Comparison of ENCODE assay signal across 14 cellular contexts in genomic region chr20:48818031-48818370, GRCh38. TPM values are rescaled to one million over a fixed set of nuclear protein-coding genes. Genes with fewer than 3 reads are reported as not detected.
A peak's percentile ranks its signal among the peaks of the same experiment; 100 is the strongest.
DNase-seq lines count a peak whose midpoint lies in the region; ATAC-seq, FAIRE-seq and TF ChIP-seq lines count a peak whose summit lies in the region.
"Had no signal": no experiment of that assay in that cellular context is flagged by ENCODE, and none has a peak within 500 bp of the region (broad histone marks: within the 10 kb centered on the region; RNA-seq: fewer than 3 reads in every experiment).

No MANE protein-coding gene starts in this region.

- H3K36me3 ChIP-seq in A673 (ENCODE audit: insufficient read depth, low read length, poor library complexity, severe bottlenecking): peaks cover 61% of the 10 kb centered on the region
- peaks cover 4% of the 10 kb centered on the region for H3K36me3 ChIP-seq in CD4-positive, alpha-beta memory T cell (ENCODE audit: insufficient read depth, low read length)
- peaks cover 0 to 12% of the 10 kb centered on the region in 2 experiments for H3K36me3 ChIP-seq in endothelial cell of umbilical vein (ENCODE audit: control insufficient read depth in 2 of 2, extremely low read depth in 1 of 2, insufficient read depth in 2 of 2, low read length in 2 of 2)

- H4K20me1 ChIP-seq in endothelial cell of umbilical vein (replicated peaks; ENCODE audit: control insufficient read depth, extremely low read depth, insufficient read depth, low read length): no peaks in the 10 kb centered on the region

- dilution Hi-C loops in endothelial cell of umbilical vein (cut with MboI; ENCODE audit: extremely low pct_ligation_motif_present, low sequenced_read_pairs): no loop called here

- no peak overlapping the region for H2AFZ ChIP-seq in endothelial cell of umbilical vein (ENCODE audit: low read depth, low read length)

- TF ChIP-seq CTCF in A673 (conservative IDR thresholded peaks at IDR 0.05; ENCODE audit: low read depth, low read length): no peak
- TF ChIP-seq CTCF in activated B cell treated with CpG ODN at 0.5 μM for 24 hours (IDR thresholded peaks at IDR 0.05): no peak
- TF ChIP-seq CTCF in endothelial cell of umbilical vein (IDR thresholded peaks at IDR 0.05; ENCODE audit: extremely low read depth in 1 of 2, insufficient read depth in 1 of 2, low read depth in 1 of 2, low read length in 2 of 2): no peak

- BruUV-seq in A673 (replicated peaks; lab: Mats Ljungman, UMichigan): no TSS peak
- BruUV-seq in endothelial cell of umbilical vein (replicated peaks; lab: Mats Ljungman, UMichigan): no TSS peak

- H3K27me3 ChIP-seq in A673 (replicated peaks; ENCODE audit: insufficient read depth, low read depth, low read length, poor library complexity) (no peaks in the 10 kb centered on the region), endothelial cell of umbilical vein (ENCODE audit: control insufficient read depth in 2 of 2, insufficient read depth in 2 of 2, low read length in 2 of 2) (no peaks in the 10 kb centered on the region)
- no peaks in the 10 kb centered on the region for H3K27me3 ChIP-seq in CD4-positive, alpha-beta memory T cell (ENCODE audit: insufficient read depth, low read length)

- ATAC-seq in activated B cell treated with CpG ODN at 0.5 μM for 24 hours (ENCODE audit: low read depth) (no peak), HG03378 (IDR thresholded peaks at IDR 0.05; ENCODE audit: unreplicated experiment) (no peak)
- ATAC-seq in activated CD4-positive, CD25-positive, alpha-beta regulatory T cell treated with anti-CD3 and anti-CD28 coated beads, Interleukin-2, amount 50 U/mL, for 24 hours: no peak
- ATAC-seq: left lobe of liver had no signal

- no peak for FAIRE-seq in endothelial cell of umbilical vein (lab: Jason Lieb, UNC)
- FAIRE-seq: bronchial epithelial cell had no signal

- H3K9ac ChIP-seq in endothelial cell of umbilical vein (replicated peaks; ENCODE audit: extremely low read depth, insufficient read depth, low read length): peak overlapping the region; percentile 2

- intact Hi-C loops in A673 (cut with micrococcal nuclease; ENCODE audit: unreplicated experiment) (no loop called here), activated B cell treated with CpG ODN at 0.5 μM for 24 hours (cut with micrococcal nuclease) (no loop called here), endothelial cell of umbilical vein (cut with micrococcal nuclease) (no loop called here)
- intact Hi-C loops in CD4-positive, alpha-beta memory T cell (cut with micrococcal nuclease): loop anchor here (1.0 kb wide), 1 partner anchor 58 kb away; no protein-coding TSS in a partner anchor

- no peaks in the 10 kb centered on the region for H3K27me3 Mint-ChIP-seq in CD4-positive, alpha-beta memory T cell
- H3K27me3 Mint-ChIP-seq in activated B cell treated with CpG ODN at 0.5 μM for 24 hours: no peaks in the 10 kb centered on the region

- H3K4me3 ChIP-seq in A673 (ENCODE audit: low read depth, low read length, poor library complexity, severe bottlenecking): no peak overlapping the region
- H3K4me3 ChIP-seq in CD4-positive, alpha-beta memory T cell (ENCODE audit: low read length in 2 of 2): peak overlapping the region; percentile 37 to 57
- H3K4me3 ChIP-seq in endothelial cell of umbilical vein (replicated peaks in 1 of 3; ENCODE audit: insufficient read depth in 1 of 3, low read depth in 1 of 3, low read length in 3 of 3): no peak overlapping the region

- POLR2A ChIA-PET in A673 (lab: Charles Lee; ENCODE audit: low non-redundant PET) (interaction anchor here (0.6 to 0.7 kb wide), 2 partner anchors 89 to 171 kb away, joined by 3 to 4 read pairs; no protein-coding TSS in a partner anchor), activated B cell treated with CpG ODN at 0.5 μM for 24 hours (lab: Charles Lee) (interaction anchor here (1.0 to 2.3 kb wide), 8 partner anchors 10 to 105 kb away, joined by 3 to 25 read pairs (median 4); partner anchors contain the start of gene PREX1), endothelial cell of umbilical vein (lab: Charles Lee) (interaction anchor here (0.6 kb wide), 1 partner anchor 11 kb away, joined by 6 read pairs; no protein-coding TSS in a partner anchor)
- POLR2A ChIA-PET in CD4-positive, alpha-beta memory T cell (lab: Charles Lee; ENCODE audit: partially characterized antibody): interaction anchor here (0.6 to 3.0 kb wide), 22 partner anchors 10 to 160 kb away, joined by 3 to 65 read pairs (median 4); partner anchors contain the start of gene PREX1

- no peak for DNase-seq in A673 (ENCODE audit: low spot score)
- DNase-seq in CD4-positive, alpha-beta memory T cell: no peak
- DNase-seq in activated B cell treated with CpG ODN at 0.5 μM for 24 hours: no peak
- DNase-seq in endothelial cell of umbilical vein (ENCODE audit: low read depth, low spot score): no peak
- DNase-seq in DMS79 (lab: John Stamatoyannopoulos, UW): no peak
- DNase-seq in mesenteric fat pad (ENCODE audit: low spot score): no peak
- DNase-seq: activated naive CD4-positive, alpha-beta T cell treated with Interleukin-2 at 50 U/mL for 16 hours; DMS53; NCI-H187 treated with DMSO at 0.1 percent for 48 hours; SHP77 treated with DMSO at 0.1 percent for 48 hours had no signal

- H3K36me3 Mint-ChIP-seq in CD4-positive, alpha-beta memory T cell: peaks cover 6 to 25% of the 10 kb centered on the region in 2 donors
- H3K36me3 Mint-ChIP-seq in activated B cell treated with CpG ODN at 0.5 μM for 24 hours (ENCODE audit: low read depth): peaks cover 28% of the 10 kb centered on the region

- peaks cover 0 to 72% (median 30%) of the 10 kb centered on the region in 4 donors for H3K4me1 Mint-ChIP-seq in CD4-positive, alpha-beta memory T cell
- no peaks in the 10 kb centered on the region for H3K4me1 Mint-ChIP-seq in activated B cell treated with CpG ODN at 0.5 μM for 24 hours

- H3K9me3 Mint-ChIP-seq in CD4-positive, alpha-beta memory T cell: no peaks in the 10 kb centered on the region
- no peaks in the 10 kb centered on the region for H3K9me3 Mint-ChIP-seq in activated B cell treated with CpG ODN at 0.5 μM for 24 hours

- peak overlapping the region; percentile 84 to 99 (median 95) for H3K4me3 Mint-ChIP-seq in CD4-positive, alpha-beta memory T cell
- peak overlapping the region; percentile 63 for H3K4me3 Mint-ChIP-seq in activated B cell treated with CpG ODN at 0.5 μM for 24 hours

- H3K4me1 ChIP-seq in A673 (ENCODE audit: insufficient read depth, low read length, poor library complexity, severe bottlenecking) (peaks cover 72% of the 10 kb centered on the region), endothelial cell of umbilical vein (ENCODE audit: control insufficient read depth, extremely low read depth, insufficient read depth, low read length) (peaks cover 36% of the 10 kb centered on the region)
- H3K4me1 ChIP-seq in CD4-positive, alpha-beta memory T cell (ENCODE audit: insufficient read depth, low read length): peaks cover 99% of the 10 kb centered on the region

- no peak overlapping the region for H3K4me2 ChIP-seq in endothelial cell of umbilical vein (ENCODE audit: insufficient read depth, low read length)

- CTCF ChIA-PET in A673 (lab: Charles Lee) (no interaction called here), activated B cell treated with CpG ODN at 0.5 μM for 24 hours (lab: Charles Lee) (no interaction called here), endothelial cell of umbilical vein (lab: Charles Lee) (interaction anchor here (1.1 to 1.8 kb wide), 4 partner anchors 18 to 160 kb away, joined by 3 to 8 read pairs (median 4); no protein-coding TSS in a partner anchor)
- CTCF ChIA-PET in CD4-positive, alpha-beta memory T cell (lab: Charles Lee; ENCODE audit: partially characterized antibody): interaction anchor here (1.1 to 1.3 kb wide), 2 partner anchors 11 to 101 kb away, joined by 3 read pairs; no protein-coding TSS in a partner anchor

- no peak for TF ChIP-seq POLR2A in endothelial cell of umbilical vein (IDR thresholded peaks at IDR 0.05; ENCODE audit: low read depth, low read length)

- peak overlapping the region in 2 of 7 donors; percentile 97 to 98 for H3K27ac Mint-ChIP-seq in CD4-positive, alpha-beta memory T cell
- H3K27ac Mint-ChIP-seq in activated B cell treated with CpG ODN at 0.5 μM for 24 hours: peak overlapping the region; percentile 89

- H3K9me3 ChIP-seq in A673 (ENCODE audit: low read depth, low read length, poor library complexity, severe bottlenecking): no peaks in the 10 kb centered on the region
- no peaks in the 10 kb centered on the region for H3K9me3 ChIP-seq in CD4-positive, alpha-beta memory T cell (ENCODE audit: control insufficient read depth in 1 of 2, low read length in 2 of 2)
- no peaks in the 10 kb centered on the region for H3K9me3 ChIP-seq in endothelial cell of umbilical vein (replicated peaks; ENCODE audit: control insufficient read depth, insufficient read depth, low read length)

- no peaks in the 10 kb centered on the region for H3K9me1 ChIP-seq in endothelial cell of umbilical vein (replicated peaks; ENCODE audit: control insufficient read depth, extremely low read depth, insufficient read depth, low read length)

- peaks cover 99% of the 10 kb centered on the region for H3K79me2 ChIP-seq in endothelial cell of umbilical vein (ENCODE audit: control insufficient read depth, insufficient read depth, low read length)

- peak overlapping the region; percentile 35 for H3K27ac ChIP-seq in A673 (ENCODE audit: low read depth, low read length, poor library complexity, severe bottlenecking)
- H3K27ac ChIP-seq in CD4-positive, alpha-beta memory T cell (ENCODE audit: low read depth, low read length): peak overlapping the region; percentile 75
- peak overlapping the region; percentile 40 for H3K27ac ChIP-seq in endothelial cell of umbilical vein (ENCODE audit: insufficient read depth, low read depth, low read length)

TF ChIP-seq in endothelial cell of umbilical vein, 7 proteins besides CTCF, POLR2A, EP300 and RAD21 (continues in another document):
- TF ChIP-seq POLR2AphosphoS5 (IDR thresholded peaks at IDR 0.05; ENCODE audit: insufficient read depth, low read depth, low read length): no peak
- no peak for TF ChIP-seq FOS (IDR thresholded peaks at IDR 0.05; ENCODE audit: borderline replicate concordance, insufficient read depth, low read length)
- no peak for TF ChIP-seq GATA2 (IDR thresholded peaks at IDR 0.05; ENCODE audit: insufficient read depth, insufficient read length, low read depth, low read length)

RNA-seq across cellular contexts. Expression of gene PREX1, which starts 9.8 kb away (rescaled TPM):
- 145 and 174 TPM in 2 replicates for total RNA-seq in A673 (2021)
- 100 to 1,000 TPM; 164 to 165 TPM for total RNA-seq in CD4-positive, alpha-beta memory T cell
- 10 to 100 TPM; 10.6 to 79.6 TPM for polyA plus RNA-seq in CD4-positive, alpha-beta memory T cell
- total RNA-seq in activated B cell treated with CpG ODN at 0.5 μM for 24 hours: 65.0 and 71.4 TPM in 2 replicates
- total RNA-seq in endothelial cell of umbilical vein: 65.7 and 72.9 TPM in 2 replicates
- 51.3 and 53.6 TPM in 2 replicates for polyA plus RNA-seq in endothelial cell of umbilical vein
- 35.4 and 43.2 TPM in 2 replicates for polyA plus RNA-seq in endothelial cell of umbilical vein (2011; cell fraction: cytosol; rRNA removed)
- 86.0 and 95.1 TPM in 2 replicates for polyA plus RNA-seq in endothelial cell of umbilical vein (2011; cell fraction: nucleus; rRNA removed)
- polyA plus RNA-seq in endothelial cell of umbilical vein (2012): 54.7 and 68.3 TPM in 2 replicates
- 75.8 and 82.4 TPM in 2 replicates for polyA minus RNA-seq in endothelial cell of umbilical vein
- polyA minus RNA-seq in endothelial cell of umbilical vein (2011; cell fraction: cytosol; rRNA and poly(A)+ RNA removed): 10.0 TPM
- 69.8 and 84.1 TPM in 2 replicates for polyA minus RNA-seq in endothelial cell of umbilical vein (2011; cell fraction: nucleus; rRNA and poly(A)+ RNA removed)
- total RNA-seq in mesenteric fat pad: 44.0 TPM

Comparison
In these comparisons a context has a peak if more than half of its experiments do, and no peak if none do; other contexts are left out.
1. H3K4me3 ChIP-seq: peak in CD4-positive, alpha-beta memory T cell (2 of 2); none in A673 (single experiment) and endothelial cell of umbilical vein (0 of 3).
2. CTCF ChIA-PET loops: an anchor here in CD4-positive, alpha-beta memory T cell (1.1 to 1.3 kb wide) and endothelial cell of umbilical vein (1.1 to 1.8 kb wide); none called in A673 and activated B cell treated with CpG ODN at 0.5 μM for 24 hours.
3. Peak in every context shown above with its lines, with median percentiles within 50 percentile points of each other: H3K27ac ChIP-seq.